Comparison of ENCODE assay signal across 20 cellular contexts in genomic region chr3:111915905-111916304, GRCh38. TPM values are rescaled to one million over a fixed set of nuclear protein-coding genes. Genes with fewer than 3 reads are reported as not detected.
DNase-seq lines count a peak whose midpoint lies in the region; ATAC-seq, FAIRE-seq and TF ChIP-seq lines count a peak whose summit lies in the region.
"Had no signal": no experiment of that assay in that cellular context is flagged by ENCODE, and none has a peak within 500 bp of the region (broad histone marks: within the 10 kb centered on the region; RNA-seq: fewer than 3 reads in every experiment).

No MANE protein-coding gene starts in this region.

- H3K27me3 Mint-ChIP-seq in H9 (ENCODE audit: low read depth): peaks cover 43% of the 10 kb centered on the region
- H3K27me3 Mint-ChIP-seq: activated CD8-positive, alpha-beta memory T cell treated with anti-CD3 and anti-CD28 coated beads, Interleukin-2, amount 10 ng/mL, durations not matched to agents 7 days and 5 days; T-helper 17 cell had no signal

- H3K9ac ChIP-seq in HUES48 (ENCODE audit: low read depth, low read length) (no peak overlapping the region), H9 (ENCODE audit: extremely low read depth, insufficient read length, low read length) (no peak overlapping the region)
- H3K9ac ChIP-seq: GM23248 had no signal

- peak overlapping the region in 1 of 2 experiments; percentile 25; a peak in 1 of 5 replicates for H3K4me3 Mint-ChIP-seq in H9
- H3K4me3 Mint-ChIP-seq: activated CD8-positive, alpha-beta memory T cell treated with anti-CD3 and anti-CD28 coated beads, Interleukin-2, amount 10 ng/mL, durations not matched to agents 7 days and 5 days; stimulated activated effector memory CD8-positive, alpha-beta T cell treated with anti-CD3 and anti-CD28 coated beads, Interleukin-12 subunit alpha, Interleukin-12 subunit beta, amount 100 ng/mL, for 72 hours had no signal

- TF ChIP-seq POLR2A in A549 (IDR thresholded peaks at IDR 0.05; ENCODE audit: low read length): no peak

- no peaks in the 10 kb centered on the region for H3K9me2 ChIP-seq in OCI-LY7 (ENCODE audit: insufficient read depth, low read length)

- H2AFZ ChIP-seq in OCI-LY7 (ENCODE audit: low read length) (no peak overlapping the region), H9 (ENCODE audit: low read length) (no peak overlapping the region)
- H2AFZ ChIP-seq: GM23248 had no signal

- peak overlapping the region in 1 of 3 experiments; percentile 88; a peak in 3 of 7 replicates for H3K27ac Mint-ChIP-seq in H9
- H3K27ac Mint-ChIP-seq: activated CD8-positive, alpha-beta memory T cell treated with anti-CD3 and anti-CD28 coated beads, Interleukin-2, amount 10 ng/mL, durations not matched to agents 7 days and 5 days; stimulated activated effector memory CD8-positive, alpha-beta T cell treated with anti-CD3 and anti-CD28 coated beads, Interleukin-12 subunit alpha, Interleukin-12 subunit beta, amount 100 ng/mL, for 72 hours; T-helper 17 cell had no signal

- POLR2A ChIA-PET in A549 (lab: Yijun Ruan, JAX) (no interaction called here), OCI-LY7 (lab: Charles Lee) (interaction anchor here (1.5 kb wide), 1 partner anchor 21 kb away, joined by 3 read pairs; no protein-coding TSS in a partner anchor)

- no peak overlapping the region for H4K5ac ChIP-seq in H9 (ENCODE audit: insufficient read length, low read depth, low read length)

- H4K91ac ChIP-seq in H9 (ENCODE audit: insufficient read length, low read depth, low read length): no peak overlapping the region

- no peaks in the 10 kb centered on the region for H3K23me2 ChIP-seq in H9 (ENCODE audit: insufficient read length, low read depth, low read length, poor library complexity, severe bottlenecking)

- no peaks in the 10 kb centered on the region for H3K79me1 ChIP-seq in H9 (ENCODE audit: insufficient read depth, low read depth, low read length, poor library complexity, severe bottlenecking)

- H3K18ac ChIP-seq in H9 (ENCODE audit: insufficient read length, low read depth, low read length): no peak overlapping the region

- TF ChIP-seq CTCF in A549 (IDR thresholded peaks at IDR 0.05) (no peak), VCaP (conservative IDR thresholded peaks at IDR 0.05) (no peak), left ventricle myocardium inferior (IDR thresholded peaks at IDR 0.05; ENCODE audit: borderline replicate concordance) (no peak), OCI-LY7 (conservative IDR thresholded peaks at IDR 0.05; ENCODE audit: low read length) (no peak), H9 (conservative IDR thresholded peaks at IDR 0.05) (no peak)

- FAIRE-seq in A549 (lab: Jason Lieb, UNC): no peak

- peaks cover 81% of the 10 kb centered on the region for H3K4me1 ChIP-seq in A549
- H3K4me1 ChIP-seq in HUES48 (ENCODE audit: control insufficient read depth, insufficient read depth, low read length): peaks cover 53% of the 10 kb centered on the region
- peaks cover 97% of the 10 kb centered on the region for H3K4me1 ChIP-seq in left ventricle myocardium inferior
- H3K4me1 ChIP-seq in OCI-LY7 (ENCODE audit: insufficient read depth, low read length, poor library complexity, severe bottlenecking): no peaks in the 10 kb centered on the region
- peaks cover 12% of the 10 kb centered on the region for H3K4me1 ChIP-seq in H9 (ENCODE audit: insufficient read depth, low read length)

- no peaks in the 10 kb centered on the region for H4K20me1 ChIP-seq in OCI-LY7 (ENCODE audit: insufficient read depth, low read length)
- no peaks in the 10 kb centered on the region for H4K20me1 ChIP-seq in H9 (ENCODE audit: control insufficient read depth, insufficient read depth, insufficient read length)

- no peak overlapping the region for H2BK20ac ChIP-seq in H9 (ENCODE audit: low read depth, low read length, poor library complexity, severe bottlenecking)

- no peak overlapping the region for H2AK5ac ChIP-seq in H9 (ENCODE audit: insufficient read length, low read length)

- no peak overlapping the region for H2BK5ac ChIP-seq in H9 (ENCODE audit: insufficient read length, low read length)

- TF ChIP-seq RAD21 in A549 (conservative IDR thresholded peaks at IDR 0.05 in 1 of 2, IDR thresholded peaks at IDR 0.05 in 1 of 2): no peak

- no peak overlapping the region for H3K56ac ChIP-seq in H9 (ENCODE audit: insufficient read length, low read depth, low read length)

- intact Hi-C loops in left ventricle myocardium inferior (cut with micrococcal nuclease) (loop anchor here (10.0 kb wide), 1 partner anchor 51 kb away; no protein-coding TSS in a partner anchor), OCI-LY7 (cut with micrococcal nuclease; ENCODE audit: unreplicated experiment) (no loop called here)

- no peak for TF ChIP-seq EP300 in A549 (IDR thresholded peaks at IDR 0.05)

- DNase-seq in A549 (ENCODE audit: low read depth in 1 of 2, low spot score in 1 of 2) (no peak), left ventricle myocardium inferior (no peak), OCI-LY7 (ENCODE audit: low spot score) (no peak), H9 (no peak), NCI-H1092 treated with DMSO at 0.1 percent for 48 hours (lab: John Stamatoyannopoulos, UW) (no peak), NCI-H345 (lab: John Stamatoyannopoulos, UW) (no peak)
- DNase-seq: activated CD4-positive, CD25-positive, alpha-beta regulatory T cell treated with anti-CD3 and anti-CD28 coated beads, Interleukin-2, amount 50 U/mL, for 72 hours; activated CD8-positive, alpha-beta memory T cell treated with anti-CD3 and anti-CD28 coated beads, Interleukin-2, amount 10 ng/mL, durations not matched to agents 7 days and 5 days; activated gamma-delta T cell; body of pancreas; GM23248; NCI-H1105; NCI-H510A; T-helper 17 cell had no signal

- no peaks in the 10 kb centered on the region; a peak in 1 of 5 replicates for H3K9me3 Mint-ChIP-seq in H9
- H3K9me3 Mint-ChIP-seq: stimulated activated effector memory CD8-positive, alpha-beta T cell treated with anti-CD3 and anti-CD28 coated beads, Interleukin-12 subunit alpha, Interleukin-12 subunit beta, amount 100 ng/mL, for 72 hours had no signal

- BruUV-seq in OCI-LY7 (replicated peaks; lab: Mats Ljungman, UMichigan): no TSS peak

- H3K36me3 ChIP-seq in HUES48 (ENCODE audit: control insufficient read depth, insufficient read depth, low read length): peaks cover 8% of the 10 kb centered on the region; the same call in 1 of the 2 replicates
- H3K36me3 ChIP-seq in left ventricle myocardium inferior: peaks cover 57% of the 10 kb centered on the region
- H3K36me3 ChIP-seq in OCI-LY7 (ENCODE audit: insufficient read depth, low read length): no peaks in the 10 kb centered on the region
- H3K36me3 ChIP-seq: neutrophil had no signal

- H3K79me2 ChIP-seq in OCI-LY7 (ENCODE audit: insufficient read depth, low read depth, low read length) (no peaks in the 10 kb centered on the region), H9 (ENCODE audit: insufficient read depth, low read length) (no peaks in the 10 kb centered on the region)

- 67% methylated on average over 3 of the region's 3 CpGs for WGBS in A549 (ENCODE audit: missing lambda C conversion rate)
- WGBS in H9 (ENCODE audit: extremely low coverage, insufficient read length, low lambda C conversion rate): no CpG with 5 or more reads among the region's 3 CpGs

- H3K27me3 ChIP-seq in HUES48 (ENCODE audit: control insufficient read depth, insufficient read depth, low read length): peaks cover 39% of the 10 kb centered on the region
- H3K27me3 ChIP-seq in left ventricle myocardium inferior (ENCODE audit: low read depth): no peaks in the 10 kb centered on the region
- H3K27me3 ChIP-seq in H9 (ENCODE audit: insufficient read depth, low read length): peaks cover 19% of the 10 kb centered on the region
- H3K27me3 ChIP-seq: body of pancreas had no signal

- no peak overlapping the region for H2BK12ac ChIP-seq in H9 (ENCODE audit: insufficient read length, low read depth, low read length)

- H3K36me3 Mint-ChIP-seq in H9 (ENCODE audit: insufficient read depth in 1 of 3, low read depth in 3 of 3): peaks cover 8 to 18% (median 9%) of the 10 kb centered on the region in 3 experiments; a peak in 6 of 7 replicates

- no peak for ATAC-seq in A549
- ATAC-seq: activated CD8-positive, alpha-beta memory T cell treated with anti-CD3 and anti-CD28 coated beads, Interleukin-2, amount 10 ng/mL, durations not matched to agents 7 days and 5 days; body of pancreas; Panc1; stimulated activated effector memory CD8-positive, alpha-beta T cell treated with anti-CD3 and anti-CD28 coated beads, Interleukin-12 subunit alpha, Interleukin-12 subunit beta, amount 100 ng/mL, for 72 hours; T-helper 17 cell had no signal

- H3K4me1 Mint-ChIP-seq in H9: peaks cover 51 to 61% of the 10 kb centered on the region in 2 experiments

- H3K14ac ChIP-seq in H9 (ENCODE audit: insufficient read depth, low read length): no peak overlapping the region

- CTCF ChIA-PET in A549 (lab: Yijun Ruan, JAX) (interaction anchor here (3.3 kb wide), 1 partner anchor 199 kb away, joined by 15 read pairs; no protein-coding TSS in a partner anchor), OCI-LY7 (lab: Charles Lee; ENCODE audit: unreplicated experiment) (no interaction called here)

- H3K9me3 ChIP-seq in A549 (no peaks in the 10 kb centered on the region), HUES48 (ENCODE audit: control insufficient read depth, insufficient read depth, low read length) (no peaks in the 10 kb centered on the region), left ventricle myocardium inferior (replicated peaks) (no peaks in the 10 kb centered on the region), OCI-LY7 (ENCODE audit: low read length) (no peaks in the 10 kb centered on the region), H9 (ENCODE audit: control insufficient read depth, low read depth, low read length) (no peaks in the 10 kb centered on the region)
- H3K9me3 ChIP-seq: body of pancreas, neutrophil had no signal

- H2BK15ac ChIP-seq in H9 (ENCODE audit: low read depth, low read length): no peak overlapping the region

- no peak overlapping the region for H3K4ac ChIP-seq in H9 (ENCODE audit: low read depth, low read length)

- H3K4me3 ChIP-seq in A549: no peak overlapping the region
- H3K4me3 ChIP-seq in HUES48 (ENCODE audit: low read depth, low read length): no peak overlapping the region
- no peak overlapping the region for H3K4me3 ChIP-seq in left ventricle myocardium inferior
- no peak overlapping the region for H3K4me3 ChIP-seq in OCI-LY7 (ENCODE audit: low read depth, low read length, poor library complexity, severe bottlenecking)
- H3K4me3 ChIP-seq: body of pancreas, GM23248, skin epidermis had no signal

- H3K27ac ChIP-seq in A549 (peak overlapping the region; percentile 44 to 77; a peak in 5 of 6 replicates), HUES48 (ENCODE audit: low read depth, low read length) (peak overlapping the region; percentile 74), VCaP (0 out of 2 replicates have a peak overlapping the region, but pooled peaks have one; percentile 4), left ventricle myocardium inferior (replicated peaks) (peak overlapping the region; percentile 51), OCI-LY7 (ENCODE audit: low read depth, low read length, poor library complexity, severe bottlenecking) (no peak overlapping the region), H9 (ENCODE audit: insufficient read length, low read depth, low read length) (no peak overlapping the region)
- H3K27ac ChIP-seq: GM23248, neutrophil had no signal

- no peak overlapping the region for H2BK120ac ChIP-seq in H9 (ENCODE audit: low read depth, low read length, poor library complexity, severe bottlenecking)

- H3K23ac ChIP-seq in H9 (ENCODE audit: insufficient read length, low read depth, low read length): no peak overlapping the region

- H4K8ac ChIP-seq in H9 (replicated peaks; ENCODE audit: insufficient read length, low read depth, low read length): no peak overlapping the region

- H3T11ph ChIP-seq in H9 (ENCODE audit: low read length): no peak overlapping the region

- H3K4me2 ChIP-seq in A549: peak overlapping the region; percentile 50
- H3K4me2 ChIP-seq in OCI-LY7 (ENCODE audit: low read length): no peak overlapping the region
- no peak overlapping the region for H3K4me2 ChIP-seq in H9 (ENCODE audit: insufficient read depth, insufficient read length, low read length)

RNA-seq across cellular contexts. Expression of gene PHLDB2, which starts 56.8 kb away (rescaled TPM):
- polyA plus RNA-seq in A549 (2011; rRNA removed) (39.5 and 49.4 TPM in 2 replicates), A549 (2017; fragmentation: RNase III; extraction: RNeasy Plus Mini Kit Qiagen cat#74134 plus additional on column Dnase treatment) (50.6 to 59.7 TPM (median 56.5 TPM) in 3 replicates)
- polyA plus RNA-seq in A549 (2012; cell fraction: cytosol; rRNA removed): 6.7 and 8.0 TPM in 2 replicates
- 18.3 and 28.7 TPM in 2 replicates for polyA plus RNA-seq in A549 (2012; cell fraction: nucleus; rRNA removed)
- 71.1 and 91.9 TPM in 2 replicates for polyA minus RNA-seq in A549 (2011; rRNA and poly(A)+ RNA removed)
- total RNA-seq in left ventricle myocardium inferior (89.3 TPM), OCI-LY7 (2022) (0.61 and 1.8 TPM in 2 replicates), H9 (2021) (13.2 and 14.1 TPM in 2 replicates)
- 1.5 and 2.1 TPM in 2 replicates for total RNA-seq in OCI-LY7 (2014; rRNA removed; shearing (Covaris generic))

Comparison
In these comparisons a context has a peak if more than half of its experiments do, and no peak if none do; other contexts are left out.
1. H3K27ac ChIP-seq: peak in A549 (2 of 2), HUES48 (single experiment), VCaP (single experiment) and left ventricle myocardium inferior (single experiment); none in OCI-LY7 (single experiment) and H9 (single experiment).